9 cellular contexts compared by ENCODE assay signal in genomic region chr6:2990932-2991506, GRCh38. TPM values are rescaled to one million over a fixed set of nuclear protein-coding genes. Genes with fewer than 3 reads are reported as not detected.
DNase-seq lines count a peak whose midpoint lies in the region; ATAC-seq and TF ChIP-seq lines count a peak whose summit lies in the region.
"Had no signal": no experiment of that assay in that cellular context is flagged by ENCODE, and none has a peak within 500 bp of the region (broad histone marks: within the 10 kb centered on the region; RNA-seq: fewer than 3 reads in every experiment).

No MANE protein-coding gene starts in this region.

- H3K4me1 Mint-ChIP-seq in brain = peaks cover 46% of the 10 kb centered on the region

- TF ChIP-seq CTCF in cardiac muscle cell (IDR thresholded peaks at IDR 0.05; ENCODE audit: low read depth, low read length) (no peak), brain (conservative IDR thresholded peaks at IDR 0.05) (no peak), upper lobe of right lung (IDR thresholded peaks at IDR 0.05) (no peak)

- intact Hi-C loops in cardiac septum (cut with DNase I) = no loop called here
- intact Hi-C loops in upper lobe of right lung (cut with DNase I) = no loop called here

- peak overlapping the region; percentile 83 for H3K4me2 ChIP-seq in mesenchymal stem cell (ENCODE audit: low read length, poor library complexity, severe bottlenecking)

- peak overlapping the region; percentile 87 to 92 (median 89) for H3K4me3 Mint-ChIP-seq in brain

- ATAC-seq in upper lobe of right lung = no peak
- no peak for ATAC-seq in GM18505 (IDR thresholded peaks at IDR 0.05; ENCODE audit: unreplicated experiment)

- WGBS in mesenchymal stem cell = 14% methylated on average over 7 of the region's 10 CpGs

- H3K27ac ChIP-seq in cardiac muscle cell = peak overlapping the region; percentile 100
- peak overlapping the region; percentile 99 for H3K27ac ChIP-seq in mesenchymal stem cell (ENCODE audit: low read length, poor library complexity, severe bottlenecking)
- H3K27ac ChIP-seq in upper lobe of right lung = peak overlapping the region; percentile 97

- no peak overlapping the region for H3K4ac ChIP-seq in mesenchymal stem cell (ENCODE audit: low read depth in 1 of 2, low read length in 2 of 2)

- H3K18ac ChIP-seq in mesenchymal stem cell (ENCODE audit: low read depth in 1 of 2, low read length in 2 of 2) = peak overlapping the region in 1 of 2 experiments; percentile 72

- H2BK120ac ChIP-seq in mesenchymal stem cell (ENCODE audit: low read depth, low read length) = no peak overlapping the region

- TF ChIP-seq POLR2A in GM18505 (IDR thresholded peaks at IDR 0.05; ENCODE audit: borderline replicate concordance, extremely low read depth, insufficient read depth, insufficient read length) = no peak

- peaks cover 24% of the 10 kb centered on the region for H3K4me1 ChIP-seq in cardiac muscle cell (ENCODE audit: low read depth)
- peaks cover 5% of the 10 kb centered on the region for H3K4me1 ChIP-seq in mesenchymal stem cell (ENCODE audit: control insufficient read depth, insufficient read depth, low read depth, low read length)
- peaks cover 16% of the 10 kb centered on the region for H3K4me1 ChIP-seq in upper lobe of right lung

- no peak overlapping the region for H2AFZ ChIP-seq in mesenchymal stem cell (ENCODE audit: low read depth, low read length)

- H2BK5ac ChIP-seq in mesenchymal stem cell (ENCODE audit: low read depth, low read length, poor library complexity, severe bottlenecking) = no peak overlapping the region

- H3K79me1 ChIP-seq in mesenchymal stem cell (replicated peaks; ENCODE audit: low read length, poor library complexity, severe bottlenecking) = peaks cover 5% of the 10 kb centered on the region

- DNase-seq in cardiac muscle cell (ENCODE audit: low read depth in 1 of 2, low spot score in 1 of 2) (no peak), cardiac septum (ENCODE audit: low spot score) (no peak), mesenchymal stem cell (peak; percentile 41), upper lobe of right lung (no peak), occipital lobe (lab: John Stamatoyannopoulos, UW) (no peak)
- no peak for DNase-seq in activated CD4-positive, alpha-beta T cell treated with anti-CD3 and anti-CD28 coated beads, Interleukin-2, amount 50 U/mL, for 1 hour
- DNase-seq: NCI-H1694 had no signal

- H4K91ac ChIP-seq in mesenchymal stem cell (ENCODE audit: low read length) = no peak overlapping the region

- H3K4me3 ChIP-seq in cardiac muscle cell (peak overlapping the region; percentile 47), mesenchymal stem cell (ENCODE audit: insufficient read depth in 1 of 2, low read depth in 1 of 2, low read length in 2 of 2) (peak overlapping the region in 1 of 2 experiments; percentile 81), upper lobe of right lung (peak overlapping the region; percentile 84)

- no peak overlapping the region for H2BK12ac ChIP-seq in mesenchymal stem cell (ENCODE audit: low read length in 2 of 2)

- peaks cover 11% of the 10 kb centered on the region for H3K27me3 Mint-ChIP-seq in brain

- H3K9ac ChIP-seq in mesenchymal stem cell (ENCODE audit: low read length) = peak overlapping the region; percentile 95

- no peak overlapping the region for H2BK15ac ChIP-seq in mesenchymal stem cell (ENCODE audit: low read depth, poor library complexity, severe bottlenecking)

- no peaks in the 10 kb centered on the region for H3K36me3 Mint-ChIP-seq in brain

- H3K9me3 ChIP-seq in cardiac muscle cell (ENCODE audit: low read depth) (no peaks in the 10 kb centered on the region), mesenchymal stem cell (ENCODE audit: control insufficient read depth, low read length) (no peaks in the 10 kb centered on the region), upper lobe of right lung (no peaks in the 10 kb centered on the region)

- no peak overlapping the region for H2AK5ac ChIP-seq in mesenchymal stem cell (ENCODE audit: low read length, severe bottlenecking)

- H3K36me3 ChIP-seq in cardiac muscle cell (no peaks in the 10 kb centered on the region), mesenchymal stem cell (ENCODE audit: control insufficient read depth in 1 of 2, insufficient read depth in 2 of 2, low read depth in 1 of 2, low read length in 2 of 2) (no peaks in the 10 kb centered on the region), upper lobe of right lung (no peaks in the 10 kb centered on the region)

- H3K14ac ChIP-seq in mesenchymal stem cell (ENCODE audit: low read length in 2 of 2) = no peak overlapping the region

- no peaks in the 10 kb centered on the region for H3K27me3 ChIP-seq in cardiac muscle cell
- H3K27me3 ChIP-seq in mesenchymal stem cell (ENCODE audit: control insufficient read depth in 1 of 2, insufficient read depth in 1 of 2, low read length in 2 of 2) = no peaks in the 10 kb centered on the region
- no peaks in the 10 kb centered on the region for H3K27me3 ChIP-seq in upper lobe of right lung

- no peaks in the 10 kb centered on the region for H3K9me3 Mint-ChIP-seq in brain

- H3K23ac ChIP-seq in mesenchymal stem cell (ENCODE audit: low read length in 2 of 2) = no peak overlapping the region

- H3K27ac Mint-ChIP-seq in brain = peak overlapping the region; percentile 98 to 100 (median 99)

- H4K8ac ChIP-seq in mesenchymal stem cell (ENCODE audit: low read length) = peak overlapping the region; percentile 4

RNA-seq across cellular contexts. Expression of gene NQO2, which starts 8.7 kb away (rescaled TPM):
- total RNA-seq in cardiac muscle cell (38.7 and 42.7 TPM in 2 replicates), cardiac septum (37.9 TPM), upper lobe of right lung (20.6 TPM), occipital lobe (8.0 TPM)
- polyA plus RNA-seq in cardiac muscle cell (92.8 and 103 TPM in 2 replicates), brain (ENCODE audit: insufficient read depth, low read depth, low replicate concordance) (16.8 TPM)
- 20.8 TPM for polyA plus RNA-seq in mesenchymal stem cell (2013, experiment 1 of 2)
- 21.0 TPM for polyA plus RNA-seq in mesenchymal stem cell (2013, experiment 2 of 2)

RNA-seq across cellular contexts. Expression of gene SERPINB6, which starts 19.7 kb away (rescaled TPM):
- total RNA-seq in cardiac muscle cell (83.4 and 122 TPM in 2 replicates), cardiac septum (171 TPM), upper lobe of right lung (157 TPM), occipital lobe (12.3 TPM)
- polyA plus RNA-seq in cardiac muscle cell (91.8 and 118 TPM in 2 replicates), brain (ENCODE audit: insufficient read depth, low read depth, low replicate concordance) (50.6 TPM)
- 173 TPM for polyA plus RNA-seq in mesenchymal stem cell (2013, experiment 1 of 2)
- 171 TPM for polyA plus RNA-seq in mesenchymal stem cell (2013, experiment 2 of 2)
